In the genomic region with DNA sequence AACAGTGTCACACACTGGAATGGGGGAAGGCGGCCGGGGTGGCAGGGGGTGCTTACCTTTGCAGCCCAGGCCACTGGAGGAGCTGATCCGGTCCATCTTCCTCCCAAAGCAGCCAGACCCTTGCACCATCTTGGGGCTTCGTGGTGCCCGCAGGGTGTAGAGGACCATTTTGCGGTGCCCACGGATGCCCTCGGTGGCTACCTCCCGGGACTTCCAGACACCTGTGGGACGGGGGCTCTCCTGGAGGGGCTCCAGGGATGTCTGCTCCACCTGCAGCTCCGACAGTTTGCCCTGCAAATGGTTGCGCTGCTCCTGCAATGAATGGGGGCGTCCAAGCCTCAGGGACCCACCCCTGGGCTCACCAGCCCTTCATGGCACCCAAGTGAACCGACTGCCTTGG, we compare ENCODE assay signal across 18 cellular contexts. TPM values are rescaled to one million over a fixed set of nuclear protein-coding genes. Genes with fewer than 3 reads are reported as not detected.
DNase-seq lines count a peak whose midpoint lies in the region; ATAC-seq, FAIRE-seq and TF ChIP-seq lines count a peak whose summit lies in the region.
"Had no signal": no experiment of that assay in that cellular context is flagged by ENCODE, and none has a peak within 500 bp of the region (broad histone marks: within the 10 kb centered on the region; RNA-seq: fewer than 3 reads in every experiment).

No MANE protein-coding gene starts in this region.

- H3K27ac Mint-ChIP-seq in activated naive CD4-positive, alpha-beta T cell treated with anti-CD3 and anti-CD28 coated beads for 36 hours = no peak overlapping the region
- H3K27ac Mint-ChIP-seq: CD4-positive, alpha-beta memory T cell had no signal

- CTCF ChIA-PET in activated naive CD4-positive, alpha-beta T cell treated with anti-CD3 and anti-CD28 coated beads for 36 hours (lab: Charles Lee) = no interaction called here

- peaks cover 18% of the 10 kb centered on the region for H3K27me3 ChIP-seq in BLaER1
- H3K27me3 ChIP-seq in HUES64 (ENCODE audit: insufficient read depth, low read length) = peaks cover 41% of the 10 kb centered on the region
- peaks cover 26% of the 10 kb centered on the region for H3K27me3 ChIP-seq in adrenal gland

- no peaks in the 10 kb centered on the region for H3K9me3 Mint-ChIP-seq in activated naive CD4-positive, alpha-beta T cell treated with anti-CD3 and anti-CD28 coated beads for 36 hours

- H3K27ac ChIP-seq in BLaER1 = no peak overlapping the region
- no peak overlapping the region for H3K27ac ChIP-seq in HUES64 (ENCODE audit: low read depth, low read length)
- H3K27ac ChIP-seq in kidney (ENCODE audit: low read depth in 2 of 2, low read length in 2 of 2) = no peak overlapping the region
- H3K27ac ChIP-seq in adrenal gland = no peak overlapping the region
- H3K27ac ChIP-seq: C4-2B, HL-60 had no signal

- DNase-seq in kidney (peak; percentile 51), adrenal gland (no peak), NCI-H1105 (lab: John Stamatoyannopoulos, UW) (no peak)
- no peak for DNase-seq in activated naive CD4-positive, alpha-beta T cell treated with anti-CD3 and anti-CD28 coated beads for 36 hours
- DNase-seq: ACHN; CD4-positive, alpha-beta memory T cell; COR-L47; GF-D8 had no signal

- H3K4me2 ChIP-seq in BLaER1 = peak overlapping the region; percentile 69

- H3K36me3 Mint-ChIP-seq in activated naive CD4-positive, alpha-beta T cell treated with anti-CD3 and anti-CD28 coated beads for 36 hours (ENCODE audit: low read depth) = no peaks in the 10 kb centered on the region
- H3K36me3 Mint-ChIP-seq: CD4-positive, alpha-beta memory T cell had no signal

- H3K9ac ChIP-seq in BLaER1 (no peak overlapping the region), ES-I3 (ENCODE audit: low read depth, low read length) (0 out of 2 replicates have a peak overlapping the region, but pooled peaks have one; percentile 2), HUES64 (ENCODE audit: low read depth, low read length) (no peak overlapping the region), kidney (ENCODE audit: low read length in 2 of 2) (no peak overlapping the region)

- no peak for FAIRE-seq in kidney (lab: Jason Lieb, UNC)
- FAIRE-seq: HepG2 had no signal

- intact Hi-C loops in kidney (cut with DNase I) = no loop called here
- intact Hi-C loops in adrenal gland (cut with DNase I) = no loop called here
- intact Hi-C loops in activated naive CD4-positive, alpha-beta T cell treated with anti-CD3 and anti-CD28 coated beads for 36 hours (cut with micrococcal nuclease) = no loop called here

- ATAC-seq in GM18511 (IDR thresholded peaks at IDR 0.05; ENCODE audit: unreplicated experiment) = no peak
- ATAC-seq: HCT116 had no signal

- no peaks in the 10 kb centered on the region for H3K36me3 ChIP-seq in BLaER1
- no peaks in the 10 kb centered on the region for H3K36me3 ChIP-seq in ES-I3 (ENCODE audit: insufficient read depth, low read length)
- H3K36me3 ChIP-seq in HUES64 (ENCODE audit: insufficient read depth, low read length) = no peaks in the 10 kb centered on the region
- no peaks in the 10 kb centered on the region for H3K36me3 ChIP-seq in kidney (ENCODE audit: control insufficient read depth in 1 of 2, insufficient read depth in 2 of 2, low read length in 2 of 2)
- H3K36me3 ChIP-seq in adrenal gland (replicated peaks in 1 of 2) = no peaks in the 10 kb centered on the region

- H3K27me3 Mint-ChIP-seq in activated naive CD4-positive, alpha-beta T cell treated with anti-CD3 and anti-CD28 coated beads for 36 hours (ENCODE audit: low read depth) = peaks cover 49% of the 10 kb centered on the region

- H3K4me1 ChIP-seq in BLaER1 = peaks cover 31% of the 10 kb centered on the region
- H3K4me1 ChIP-seq in ES-I3 (ENCODE audit: insufficient read depth, low read length) = no peaks in the 10 kb centered on the region
- H3K4me1 ChIP-seq in HUES64 (ENCODE audit: insufficient read depth, low read length) = no peaks in the 10 kb centered on the region
- H3K4me1 ChIP-seq in kidney (ENCODE audit: control insufficient read depth in 1 of 2, insufficient read depth in 1 of 2, low read depth in 1 of 2, low read length in 2 of 2) = no peaks in the 10 kb centered on the region
- H3K4me1 ChIP-seq in adrenal gland (replicated peaks in 1 of 2) = no peaks in the 10 kb centered on the region

- H3K9me3 ChIP-seq in BLaER1 = no peaks in the 10 kb centered on the region
- H3K9me3 ChIP-seq in ES-I3 (ENCODE audit: control insufficient read depth, insufficient read depth, low read length) = no peaks in the 10 kb centered on the region
- H3K9me3 ChIP-seq in HUES64 (ENCODE audit: insufficient read depth, low read depth, low read length) = no peaks in the 10 kb centered on the region
- no peaks in the 10 kb centered on the region for H3K9me3 ChIP-seq in kidney (ENCODE audit: control insufficient read depth in 1 of 2, low read length in 2 of 2)
- no peaks in the 10 kb centered on the region for H3K9me3 ChIP-seq in adrenal gland (replicated peaks in 1 of 3)

- TF ChIP-seq POLR2A in adrenal gland (IDR thresholded peaks at IDR 0.05) = no peak

- peaks cover 27% of the 10 kb centered on the region; the same call in 1 of the 2 replicates for H4K20me1 ChIP-seq in BLaER1

- H3K4me3 ChIP-seq in BLaER1 (no peak overlapping the region), HUES64 (ENCODE audit: low read length) (peak overlapping the region; percentile 48), kidney (ENCODE audit: low read length in 2 of 2) (no peak overlapping the region), adrenal gland (no peak overlapping the region)

- TF ChIP-seq CTCF in kidney (IDR thresholded peaks at IDR 0.05; ENCODE audit: borderline replicate concordance, extremely low read depth, insufficient read depth) (no peak), adrenal gland (IDR thresholded peaks at IDR 0.05) (no peak)

- H3K4me3 Mint-ChIP-seq in activated naive CD4-positive, alpha-beta T cell treated with anti-CD3 and anti-CD28 coated beads for 36 hours = no peak overlapping the region
- H3K4me3 Mint-ChIP-seq: CD4-positive, alpha-beta memory T cell had no signal

- WGBS in HUES64 = 87% methylated on average over 14 of the region's 14 CpGs
- 73 to 82% (median 79%) methylated on average over 12 to 14 of the region's 14 CpGs for WGBS in adrenal gland, 4 donors

- peaks cover 8% of the 10 kb centered on the region for H3K4me1 Mint-ChIP-seq in activated naive CD4-positive, alpha-beta T cell treated with anti-CD3 and anti-CD28 coated beads for 36 hours (ENCODE audit: low read depth)

RNA-seq across cellular contexts. Expression of a gene that starts 0.6 kb away (rescaled TPM):
- polyA plus RNA-seq in HUES64 (2013, experiment 1 of 2) = 1.4 TPM
- polyA plus RNA-seq in HUES64 (2013, experiment 2 of 2) = 1.8 TPM
- total RNA-seq in kidney = not detected
- not detected for polyA plus RNA-seq in kidney (ENCODE audit: insufficient read depth, low read depth, low replicate concordance)
- total RNA-seq in adrenal gland = not detected
- polyA plus RNA-seq in adrenal gland = 1 to 10 TPM in 1 of 3 donors, not detected in 2; 1.1 TPM
- total RNA-seq in activated naive CD4-positive, alpha-beta T cell treated with anti-CD3 and anti-CD28 coated beads for 36 hours = not detected
- total RNA-seq: CD4-positive, alpha-beta memory T cell; H4; HepG2 had no signal
- polyA plus RNA-seq: CD4-positive, alpha-beta memory T cell had no signal

RNA-seq across cellular contexts. Expression of a gene that starts 10.6 kb away (rescaled TPM):
- not detected for polyA plus RNA-seq in HUES64 (2013, experiment 1 of 2)
- polyA plus RNA-seq in HUES64 (2013, experiment 2 of 2) = not detected
- 0.50 TPM for total RNA-seq in kidney
- not detected for polyA plus RNA-seq in kidney (ENCODE audit: insufficient read depth, low read depth, low replicate concordance)
- not detected for total RNA-seq in adrenal gland
- polyA plus RNA-seq in adrenal gland = 1 to 10 TPM in 1 of 3 donors, under 1 TPM in 1, not detected in 1; 0.17 to 2.7 TPM
- not detected for total RNA-seq in activated naive CD4-positive, alpha-beta T cell treated with anti-CD3 and anti-CD28 coated beads for 36 hours
- total RNA-seq: A172; CD4-positive, alpha-beta memory T cell; H4; HepG2 had no signal
- polyA plus RNA-seq: CD4-positive, alpha-beta memory T cell; HepG2 had no signal

RNA-seq across cellular contexts. Expression of a gene that starts 52.2 kb away (rescaled TPM):
- 18.6 TPM for polyA plus RNA-seq in HUES64 (2013, experiment 1 of 2)
- 16.7 TPM for polyA plus RNA-seq in HUES64 (2013, experiment 2 of 2)
- total RNA-seq in kidney = 26.0 TPM
- polyA plus RNA-seq in kidney (ENCODE audit: insufficient read depth, low read depth, low replicate concordance) = 7.1 TPM
- 10 to 100 TPM; 12.0 to 29.2 (median 24.7) TPM for total RNA-seq in adrenal gland
- polyA plus RNA-seq in adrenal gland = 10 to 100 TPM; 17.8 to 28.2 (median 22.8) TPM
- 10 to 100 TPM; 11.3 to 11.6 TPM for total RNA-seq in activated naive CD4-positive, alpha-beta T cell treated with anti-CD3 and anti-CD28 coated beads for 36 hours

RNA-seq across cellular contexts. Expression of a gene that starts 52.4 kb away (rescaled TPM):
- 9.0 TPM for polyA plus RNA-seq in HUES64 (2013, experiment 1 of 2)
- polyA plus RNA-seq in HUES64 (2013, experiment 2 of 2) = 9.3 TPM
- total RNA-seq in kidney (65.5 TPM), adrenal gland (10 to 100 TPM; 20.0 to 82.4 (median 33.7) TPM)
- polyA plus RNA-seq in kidney (ENCODE audit: insufficient read depth, low read depth, low replicate concordance) (10.6 TPM), adrenal gland (10 to 100 TPM in 2 of 3 donors, 1 to 10 TPM in 1; 8.1 to 26.4 (median 15.6) TPM)
- total RNA-seq in activated naive CD4-positive, alpha-beta T cell treated with anti-CD3 and anti-CD28 coated beads for 36 hours = 1 to 10 TPM; 7.1 to 7.9 TPM
